ENCODE assay signal across 8 cellular contexts in the genomic region with DNA sequence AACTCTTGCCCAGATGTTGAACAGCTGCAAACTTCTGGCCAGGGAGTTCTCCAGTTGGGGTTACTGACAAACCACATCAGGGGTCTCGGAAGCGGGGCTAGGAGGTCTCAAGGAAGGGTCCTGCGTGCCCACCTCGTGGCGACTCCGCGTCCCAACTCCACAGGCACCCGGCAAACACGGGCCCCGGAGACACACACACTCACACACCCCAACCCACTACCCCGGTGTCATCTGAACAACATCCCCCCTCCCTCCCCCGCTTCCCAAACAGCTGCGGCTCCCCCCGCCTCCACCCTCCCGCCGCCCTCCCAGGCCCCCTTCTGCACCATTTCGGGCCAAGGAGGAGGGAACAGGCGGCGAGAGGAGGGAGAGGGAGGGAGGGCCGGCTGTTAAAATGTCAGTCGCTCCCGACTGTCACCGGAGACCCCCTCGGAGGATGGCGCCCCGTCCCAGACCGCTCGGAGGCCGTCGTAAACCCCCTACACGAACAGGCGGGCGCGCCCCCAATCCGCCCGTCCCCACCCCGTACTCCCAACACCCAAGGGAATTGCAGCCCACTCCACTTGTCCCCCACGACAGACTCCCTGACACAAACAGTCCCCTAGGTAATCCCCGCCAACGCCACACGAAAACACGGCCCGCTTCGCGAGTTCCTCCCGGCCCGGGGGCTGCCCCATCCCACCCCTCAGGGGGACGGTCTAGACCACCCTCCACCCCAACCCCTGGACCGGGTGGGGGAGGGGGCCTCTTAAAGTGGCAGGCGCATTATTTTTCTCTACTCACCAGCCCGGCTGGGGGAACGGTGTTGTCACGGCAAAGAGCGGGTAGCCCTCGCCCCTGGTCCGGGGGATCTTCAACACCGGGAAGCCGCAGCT. TPM values are rescaled to one million over a fixed set of nuclear protein-coding genes. Genes with fewer than 3 reads are reported as not detected.
A peak's percentile ranks its signal among the peaks of the same experiment; 100 is the strongest.
DNase-seq lines count a peak whose midpoint lies in the region; ATAC-seq and TF ChIP-seq lines count a peak whose summit lies in the region.

No MANE protein-coding gene starts in this region.

- POLR2A ChIA-PET in activated CD4-positive, alpha-beta T cell treated with anti-CD3 and anti-CD28 coated beads, Interleukin-2, amount 10 ng/mL, durations not matched to agents 7 days and 5 days (lab: Charles Lee), result interaction anchor here (0.6 to 1.4 kb wide), 3 partner anchors 9 to 28 kb away, joined by 3 to 7 read pairs (median 4); no protein-coding TSS in a partner anchor

- peak overlapping the region; percentile 91 for H3K27ac Mint-ChIP-seq in activated CD4-positive, alpha-beta T cell treated with anti-CD3 and anti-CD28 coated beads, Interleukin-2, amount 10 ng/mL, durations not matched to agents 7 days and 5 days
- H3K27ac Mint-ChIP-seq in endodermal cell, result peak overlapping the region; percentile 89

- H3K27ac ChIP-seq in HUES64 (ENCODE audit: low read depth, low read length) (peak overlapping the region; percentile 97; the same call in 1 of the 2 replicates), endodermal cell (ENCODE audit: low read depth, low read length) (peak overlapping the region; percentile 89), thyroid gland (peak overlapping the region; percentile 99 to 100 (median 100))

- H3K4me1 Mint-ChIP-seq in activated CD4-positive, alpha-beta T cell treated with anti-CD3 and anti-CD28 coated beads, Interleukin-2, amount 10 ng/mL, durations not matched to agents 7 days and 5 days, result peaks cover 75% of the 10 kb centered on the region
- peaks cover 34% of the 10 kb centered on the region for H3K4me1 Mint-ChIP-seq in endodermal cell

- TF ChIP-seq CTCF in GM12864 (IDR thresholded peaks at IDR 0.05; ENCODE audit: low read depth, low read length, missing control alignments) (no peak), endodermal cell (conservative IDR thresholded peaks at IDR 0.05) (no peak), mucosa of descending colon (IDR thresholded peaks at IDR 0.05) (no peak), thyroid gland (IDR thresholded peaks at IDR 0.05) (no peak)

- under 1% methylated on average over 51 of the region's 58 CpGs for WGBS in HUES64
- 0% methylated on average over 5 to 52 of the region's 58 CpGs for WGBS in endodermal cell (ENCODE audit: insufficient coverage in 1 of 2, insufficient read length in 1 of 2), 2 experiments
- 0 to 1% methylated on average over 24 to 30 of the region's 58 CpGs for WGBS in thyroid gland, 2 donors

- CTCF ChIA-PET in activated CD4-positive, alpha-beta T cell treated with anti-CD3 and anti-CD28 coated beads, Interleukin-2, amount 10 ng/mL, durations not matched to agents 7 days and 5 days (lab: Charles Lee), result interaction anchor here (1.0 to 2.8 kb wide), 16 partner anchors 8 to 94 kb away, joined by 3 to 19 read pairs (median 5); partner anchors contain the start of gene NAXE

- H3K9me3 Mint-ChIP-seq in activated CD4-positive, alpha-beta T cell treated with anti-CD3 and anti-CD28 coated beads, Interleukin-2, amount 10 ng/mL, durations not matched to agents 7 days and 5 days, result peaks cover 3% of the 10 kb centered on the region
- H3K9me3 Mint-ChIP-seq in endodermal cell, result peaks cover 2% of the 10 kb centered on the region

- H3K27me3 ChIP-seq in HUES64 (ENCODE audit: insufficient read depth, low read length) (no peaks in the 10 kb centered on the region), endodermal cell (ENCODE audit: control insufficient read depth, insufficient read depth, low read length, poor library complexity, severe bottlenecking) (no peaks in the 10 kb centered on the region), thyroid gland (no peaks in the 10 kb centered on the region)

- H3K36me3 Mint-ChIP-seq in activated CD4-positive, alpha-beta T cell treated with anti-CD3 and anti-CD28 coated beads, Interleukin-2, amount 10 ng/mL, durations not matched to agents 7 days and 5 days (ENCODE audit: low read depth), result peaks cover 23% of the 10 kb centered on the region
- H3K36me3 Mint-ChIP-seq in endodermal cell (ENCODE audit: low read depth), result no peaks in the 10 kb centered on the region

- peak overlapping the region; percentile 87 for H3K4me3 Mint-ChIP-seq in activated CD4-positive, alpha-beta T cell treated with anti-CD3 and anti-CD28 coated beads, Interleukin-2, amount 10 ng/mL, durations not matched to agents 7 days and 5 days
- H3K4me3 Mint-ChIP-seq in endodermal cell, result peak overlapping the region; percentile 82

- H3K9me3 ChIP-seq in HUES64 (ENCODE audit: insufficient read depth, low read depth, low read length) (no peaks in the 10 kb centered on the region), endodermal cell (ENCODE audit: control insufficient read depth, low read length) (no peaks in the 10 kb centered on the region), mucosa of descending colon (no peaks in the 10 kb centered on the region), thyroid gland (no peaks in the 10 kb centered on the region)

- no peak for DNase-seq in GM12864 (ENCODE audit: low read depth)
- DNase-seq in activated CD4-positive, alpha-beta T cell treated with anti-CD3 and anti-CD28 coated beads, Interleukin-2, amount 10 ng/mL, durations not matched to agents 7 days and 5 days, result peak; percentile 53
- peak; percentile 79 for DNase-seq in endodermal cell
- peak; percentile 72 to 81 (median 76) for DNase-seq in mucosa of descending colon
- DNase-seq in thyroid gland, result peak; percentile 51 to 56

- intact Hi-C loops in mucosa of descending colon (cut with DNase I, micrococcal nuclease) (loop anchor here in 1 of 2 donors (5.0 kb wide), 1 partner anchor 38 kb away; no protein-coding TSS in a partner anchor), thyroid gland (cut with DNase I) (loop anchor here (5.0 kb wide), 1 partner anchor 38 kb away; no protein-coding TSS in a partner anchor)

- H3K4me3 ChIP-seq in GM12864 (ENCODE audit: low read depth, low read length) (peak overlapping the region; percentile 89), HUES64 (ENCODE audit: low read length) (peak overlapping the region; percentile 84), endodermal cell (ENCODE audit: low read length) (peak overlapping the region; percentile 91), mucosa of descending colon (peak overlapping the region; percentile 94), thyroid gland (replicated peaks in 1 of 3) (peak overlapping the region; percentile 97 to 99 (median 98))

- no peaks in the 10 kb centered on the region for H3K36me3 ChIP-seq in HUES64 (ENCODE audit: insufficient read depth, low read length)
- H3K36me3 ChIP-seq in endodermal cell (ENCODE audit: control insufficient read depth, insufficient read depth, low read length), result no peaks in the 10 kb centered on the region
- H3K36me3 ChIP-seq in mucosa of descending colon (ENCODE audit: low read depth), result peaks cover 3% of the 10 kb centered on the region
- no peaks in the 10 kb centered on the region for H3K36me3 ChIP-seq in thyroid gland

- peaks cover 56% of the 10 kb centered on the region for H3K4me1 ChIP-seq in HUES64 (ENCODE audit: insufficient read depth, low read length)
- H3K4me1 ChIP-seq in endodermal cell (ENCODE audit: control insufficient read depth, insufficient read depth, low read length), result peaks cover 16% of the 10 kb centered on the region
- peaks cover 65% of the 10 kb centered on the region for H3K4me1 ChIP-seq in mucosa of descending colon (ENCODE audit: low read depth)
- H3K4me1 ChIP-seq in thyroid gland, result peaks cover 68 to 70% of the 10 kb centered on the region in 2 donors

- no peak for TF ChIP-seq POLR2A in thyroid gland (IDR thresholded peaks at IDR 0.05)

- H3K9ac ChIP-seq in HUES64 (ENCODE audit: low read depth, low read length), result peak overlapping the region; percentile 74
- peak overlapping the region; percentile 78 for H3K9ac ChIP-seq in endodermal cell (ENCODE audit: extremely low read depth, low read length, poor library complexity, severe bottlenecking)

- ATAC-seq in mucosa of descending colon (no peak), HG03095 (IDR thresholded peaks at IDR 0.05; ENCODE audit: unreplicated experiment) (no peak), HG02973 (IDR thresholded peaks at IDR 0.05; ENCODE audit: unreplicated experiment) (no peak)

- no peaks in the 10 kb centered on the region for H3K27me3 Mint-ChIP-seq in activated CD4-positive, alpha-beta T cell treated with anti-CD3 and anti-CD28 coated beads, Interleukin-2, amount 10 ng/mL, durations not matched to agents 7 days and 5 days
- no peaks in the 10 kb centered on the region for H3K27me3 Mint-ChIP-seq in endodermal cell (ENCODE audit: insufficient read depth)

RNA-seq across cellular contexts. Expression of gene MEF2D, which starts 0.6 kb away (rescaled TPM):
- 9.3 TPM for polyA plus RNA-seq in HUES64 (2013, experiment 1 of 2)
- polyA plus RNA-seq in HUES64 (2013, experiment 2 of 2), result 8.1 TPM
- 10 to 100 TPM; 34.0 to 39.4 TPM for total RNA-seq in activated CD4-positive, alpha-beta T cell treated with anti-CD3 and anti-CD28 coated beads, Interleukin-2, amount 10 ng/mL, durations not matched to agents 7 days and 5 days
- total RNA-seq in endodermal cell (10 to 100 TPM; 10.5 to 12.8 TPM), mucosa of descending colon (100 to 1,000 TPM in 1 of 3 donors, 10 to 100 TPM in 2; 56.8 to 103 (median 61.9) TPM), thyroid gland (10 to 100 TPM; 26.4 to 80.6 (median 32.0) TPM)
- polyA plus RNA-seq in endodermal cell (2013, experiment 1 of 2), result 11.5 TPM
- 11.3 TPM for polyA plus RNA-seq in endodermal cell (2013, experiment 2 of 2)
